14 cellular contexts compared by ENCODE assay signal in the genomic region with DNA sequence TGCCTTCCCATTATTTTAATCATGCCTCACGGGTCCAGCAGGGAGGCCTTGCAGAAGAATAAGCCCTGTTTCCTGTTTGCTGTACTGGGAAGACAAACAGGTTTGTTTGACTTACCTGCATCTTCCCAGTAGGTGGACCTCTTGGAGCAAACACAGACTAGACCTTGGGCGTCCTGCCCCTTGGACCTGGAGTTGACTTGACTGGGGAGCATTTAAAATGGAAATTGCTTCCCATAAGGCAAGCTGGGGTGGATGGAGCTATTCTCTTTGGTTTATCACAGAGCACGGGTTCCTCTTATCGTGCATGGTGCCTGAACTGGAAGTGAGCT.
DNase-seq lines count a peak whose midpoint lies in the region; ATAC-seq and TF ChIP-seq lines count a peak whose summit lies in the region.
"Had no signal": no experiment of that assay in that cellular context is flagged by ENCODE, and none has a peak within 500 bp of the region (broad histone marks: within the 10 kb centered on the region; RNA-seq: fewer than 3 reads in every experiment).

No MANE protein-coding gene starts in this region.

- H3K27ac Mint-ChIP-seq in HFFc6: no peak overlapping the region
- H3K27ac Mint-ChIP-seq: activated T-cell treated with anti-CD3 and anti-CD28 coated beads, Interleukin-2, amount 50 U/mL, for 72 hours; CD4-positive, alpha-beta T cell; dendritic cell treated with granulocyte-macrophage colony-stimulating factor and Interleukin-4, amounts not matched to agents 40 ng/mL and 50 ng/mL, for 4 days had no signal

- no peaks in the 10 kb centered on the region for H3K9me3 ChIP-seq in mammary epithelial cell (replicated peaks; ENCODE audit: insufficient read depth, low read length)
- H3K9me3 ChIP-seq in breast epithelium: no peaks in the 10 kb centered on the region
- H3K9me3 ChIP-seq in upper lobe of right lung: no peaks in the 10 kb centered on the region
- H3K9me3 ChIP-seq: heart right ventricle had no signal

- no peak overlapping the region for H3K4me2 ChIP-seq in mammary epithelial cell (ENCODE audit: insufficient read depth, low read depth, low read length)

- TF ChIP-seq CTCF in mammary epithelial cell (conservative IDR thresholded peaks at IDR 0.05 in 1 of 2, IDR thresholded peaks at IDR 0.05 in 1 of 2; ENCODE audit: extremely low read depth in 1 of 2, insufficient read depth in 1 of 2, low read depth in 1 of 2, low read length in 2 of 2) (peak; percentile 15 to 50), breast epithelium (IDR thresholded peaks at IDR 0.05) (peak in 1 of 3 donors; percentile 47), epithelial cell of esophagus (IDR thresholded peaks at IDR 0.05; ENCODE audit: insufficient read depth, low read depth, low read length, missing control alignments) (peak; percentile 43), upper lobe of right lung (IDR thresholded peaks at IDR 0.05) (no peak), HFFc6 (IDR thresholded peaks at IDR 0.05) (no peak)

- H3K4me3 ChIP-seq in mammary epithelial cell (replicated peaks in 1 of 3; ENCODE audit: insufficient read depth in 1 of 3, low read depth in 2 of 3, low read length in 3 of 3): no peak overlapping the region
- no peak overlapping the region for H3K4me3 ChIP-seq in breast epithelium
- H3K4me3 ChIP-seq in epithelial cell of esophagus (ENCODE audit: low read length): no peak overlapping the region
- no peak overlapping the region for H3K4me3 ChIP-seq in upper lobe of right lung
- H3K4me3 ChIP-seq: heart right ventricle, SK-N-MC had no signal

- no peak overlapping the region for H2AFZ ChIP-seq in mammary epithelial cell (ENCODE audit: low read depth, low read length)

- no peak overlapping the region for H3K27ac ChIP-seq in mammary epithelial cell (ENCODE audit: insufficient read depth, low read depth, low read length)
- no peak overlapping the region for H3K27ac ChIP-seq in breast epithelium
- H3K27ac ChIP-seq in upper lobe of right lung: no peak overlapping the region
- H3K27ac ChIP-seq: heart right ventricle, SK-N-MC had no signal

- no peaks in the 10 kb centered on the region for H3K4me1 Mint-ChIP-seq in HFFc6 (ENCODE audit: low read depth)

- H3K4me1 ChIP-seq in mammary epithelial cell (ENCODE audit: insufficient read depth, low read length): no peaks in the 10 kb centered on the region
- H3K4me1 ChIP-seq in breast epithelium: no peaks in the 10 kb centered on the region
- peaks cover 6% of the 10 kb centered on the region for H3K4me1 ChIP-seq in upper lobe of right lung

- no peaks in the 10 kb centered on the region for H3K9me3 Mint-ChIP-seq in HFFc6
- H3K9me3 Mint-ChIP-seq: activated T-cell treated with anti-CD3 and anti-CD28 coated beads, Interleukin-2, amount 50 U/mL, for 72 hours; CD4-positive, alpha-beta T cell; dendritic cell treated with granulocyte-macrophage colony-stimulating factor and Interleukin-4, amounts not matched to agents 40 ng/mL and 50 ng/mL, for 4 days; IgD-negative memory B cell had no signal

- CTCF ChIA-PET in mammary epithelial cell (lab: Charles Lee; ENCODE audit: low non-redundant PET): no interaction called here

- WGBS in mammary epithelial cell (ENCODE audit: low coverage, missing lambda C conversion rate): 36% methylated on average over 4 of the region's 4 CpGs

- H4K20me1 ChIP-seq in mammary epithelial cell (ENCODE audit: insufficient read depth, low read length): no peaks in the 10 kb centered on the region

- H3K27me3 Mint-ChIP-seq in HFFc6 (ENCODE audit: insufficient read depth): peaks cover 56% of the 10 kb centered on the region
- H3K27me3 Mint-ChIP-seq: CD4-positive, alpha-beta T cell had no signal

- no peak overlapping the region for H3K9ac ChIP-seq in mammary epithelial cell (ENCODE audit: insufficient read depth, low read length)

- intact Hi-C loops in mammary epithelial cell (cut with micrococcal nuclease) (no loop called here), breast epithelium (cut with DNase I; ENCODE audit: low total_unique reads) (no loop called here), upper lobe of right lung (cut with DNase I) (no loop called here)

- ATAC-seq in upper lobe of right lung: peak; percentile 49
- ATAC-seq in GM21367 (IDR thresholded peaks at IDR 0.05; ENCODE audit: unreplicated experiment): no peak
- ATAC-seq: activated T-cell treated with anti-CD3 and anti-CD28 coated beads, Interleukin-2, amount 50 U/mL, for 72 hours had no signal

- no peaks in the 10 kb centered on the region for H3K79me2 ChIP-seq in mammary epithelial cell (ENCODE audit: insufficient read depth, low read length)

- DNase-seq in mammary epithelial cell: peak; percentile 21
- DNase-seq in breast epithelium (ENCODE audit: low spot score in 2 of 2): no peak
- peak; percentile 62 for DNase-seq in NCI-H345 (lab: John Stamatoyannopoulos, UW)
- DNase-seq in epithelial cell of esophagus (ENCODE audit: low read depth): peak; percentile 44
- no peak for DNase-seq in upper lobe of right lung
- no peak for DNase-seq in HFFc6
- DNase-seq in activated effector memory CD4-positive, alpha-beta T cell treated with Interleukin-2 at 50 U/mL for 16 hours: no peak
- DNase-seq: activated T-cell treated with anti-CD3 and anti-CD28 coated beads, Interleukin-2, amount 50 U/mL, for 72 hours; CD4-positive, alpha-beta T cell; heart right ventricle had no signal

- H3K36me3 Mint-ChIP-seq in HFFc6 (ENCODE audit: low read depth): no peaks in the 10 kb centered on the region

- H3K36me3 ChIP-seq in mammary epithelial cell (ENCODE audit: insufficient read depth, low read length) (no peaks in the 10 kb centered on the region), breast epithelium (no peaks in the 10 kb centered on the region), upper lobe of right lung (no peaks in the 10 kb centered on the region)
- H3K36me3 ChIP-seq: heart right ventricle had no signal

- in situ Hi-C loops in mammary epithelial cell (cut with MboI; ENCODE audit: low sequenced_read_pairs in 2 of 2): no loop called here

- peaks cover 14% of the 10 kb centered on the region for H3K27me3 ChIP-seq in mammary epithelial cell (ENCODE audit: insufficient read depth, low read length)
- no peaks in the 10 kb centered on the region for H3K27me3 ChIP-seq in breast epithelium
- no peaks in the 10 kb centered on the region for H3K27me3 ChIP-seq in upper lobe of right lung

- BruUV-seq in mammary epithelial cell (replicated peaks; lab: Mats Ljungman, UMichigan): no TSS peak

- no peak overlapping the region for H3K4me3 Mint-ChIP-seq in HFFc6
- H3K4me3 Mint-ChIP-seq: activated T-cell treated with anti-CD3 and anti-CD28 coated beads, Interleukin-2, amount 50 U/mL, for 72 hours; CD4-positive, alpha-beta T cell; dendritic cell treated with granulocyte-macrophage colony-stimulating factor and Interleukin-4, amounts not matched to agents 40 ng/mL and 50 ng/mL, for 4 days; IgD-negative memory B cell had no signal

- dilution Hi-C loops in mammary epithelial cell (cut with HindIII; ENCODE audit: low sequenced_read_pairs): loop anchor here (5.0 kb wide), 1 partner anchor 108 kb away; no protein-coding TSS in a partner anchor

- TF ChIP-seq POLR2A in breast epithelium (IDR thresholded peaks at IDR 0.05): no peak

Comparison
In these comparisons a context has a peak if more than half of its experiments do, and no peak if none do; other contexts are left out.
1. DNase-seq: peak in mammary epithelial cell (single experiment), NCI-H345 (single experiment) and epithelial cell of esophagus (single experiment); none in breast epithelium (0 of 2), upper lobe of right lung (single experiment), HFFc6 (single experiment) and activated effector memory CD4-positive, alpha-beta T cell treated with Interleukin-2 at 50 U/mL for 16 hours (single experiment).
2. CTCF ChIP-seq: peak in mammary epithelial cell (2 of 2) and epithelial cell of esophagus (single experiment); none in upper lobe of right lung (single experiment) and HFFc6 (single experiment).